19 cellular contexts compared by ENCODE assay signal in the genomic region with DNA sequence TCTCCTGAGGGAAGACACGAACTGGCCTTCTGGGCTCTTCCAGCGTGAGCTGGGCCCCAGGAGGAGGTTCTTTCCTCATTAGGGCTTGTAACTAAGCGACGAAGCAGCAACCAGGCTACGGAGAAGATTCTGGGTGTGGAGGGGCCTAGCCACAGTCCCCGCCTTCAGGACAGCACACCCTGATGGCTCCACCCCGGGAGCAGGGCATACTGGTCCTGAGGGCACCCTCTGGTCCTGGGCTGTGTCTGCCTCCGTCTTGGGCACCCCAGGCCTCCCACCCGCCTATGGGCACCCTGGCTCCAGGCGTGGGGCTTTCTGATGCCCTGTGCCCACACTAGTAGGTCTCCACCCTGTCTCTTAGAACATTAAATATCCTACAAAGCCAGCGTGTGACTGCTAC.
DNase-seq lines count a peak whose midpoint lies in the region; ATAC-seq, FAIRE-seq and TF ChIP-seq lines count a peak whose summit lies in the region.
"Had no signal": no experiment of that assay in that cellular context is flagged by ENCODE, and none has a peak within 500 bp of the region (broad histone marks: within the 10 kb centered on the region; RNA-seq: fewer than 3 reads in every experiment).

No MANE protein-coding gene starts in this region.

- TF ChIP-seq RAD21 in A549 (conservative IDR thresholded peaks at IDR 0.05 in 1 of 2, IDR thresholded peaks at IDR 0.05 in 1 of 2): no peak

- ATAC-seq in A549: peak; percentile 26 to 37; a peak in 2 of 6 replicates
- peak; percentile 3; the same call in 1 of the 3 replicates for ATAC-seq in GM23338
- peak; percentile 22 for ATAC-seq in mucosa of descending colon
- ATAC-seq in HG03460 (IDR thresholded peaks at IDR 0.05; ENCODE audit: unreplicated experiment): no peak
- ATAC-seq: PC-3 had no signal

- POLR2A ChIA-PET in A549 (lab: Yijun Ruan, JAX): no interaction called here

- H3K79me2 ChIP-seq in GM23338 (replicated peaks; ENCODE audit: insufficient read depth): no peaks in the 10 kb centered on the region

- no peak overlapping the region for H3K4me3 ChIP-seq in A549
- no peak overlapping the region for H3K4me3 ChIP-seq in GM23338
- H3K4me3 ChIP-seq in mucosa of descending colon: no peak overlapping the region

- H3K36me3 Mint-ChIP-seq in GM23338 (ENCODE audit: low read depth) (no peaks in the 10 kb centered on the region), brain (no peaks in the 10 kb centered on the region)
- H3K36me3 Mint-ChIP-seq: CD8-positive, alpha-beta memory T cell had no signal

- H3K27ac Mint-ChIP-seq in GM23338 (no peak overlapping the region), brain (peak overlapping the region in 3 of 5 experiments; percentile 95 to 98 (median 96))
- H3K27ac Mint-ChIP-seq: B cell; CD8-positive, alpha-beta memory T cell had no signal

- H3K9me3 ChIP-seq in A549 (no peaks in the 10 kb centered on the region; the same call in 2 of the 3 replicates), mucosa of descending colon (no peaks in the 10 kb centered on the region)
- H3K9me3 ChIP-seq: SK-N-SH had no signal

- H3K4me3 Mint-ChIP-seq in GM23338 (no peak overlapping the region), brain (peak overlapping the region in 1 of 5 experiments; percentile 27)
- H3K4me3 Mint-ChIP-seq: B cell; CD8-positive, alpha-beta memory T cell had no signal

- H3K4me1 Mint-ChIP-seq in GM23338 (peaks cover 32% of the 10 kb centered on the region), brain (peaks cover 14% of the 10 kb centered on the region)
- H3K4me1 Mint-ChIP-seq: B cell; CD8-positive, alpha-beta memory T cell had no signal

- H3K27me3 ChIP-seq in GM23338 (ENCODE audit: insufficient read depth): no peaks in the 10 kb centered on the region

- H3K9me2 ChIP-seq in GM23338 (ENCODE audit: insufficient read depth): no peaks in the 10 kb centered on the region
- H3K9me2 ChIP-seq: SK-N-SH had no signal

- H2AFZ ChIP-seq in GM23338: no peak overlapping the region

- H4K20me1 ChIP-seq in GM23338 (replicated peaks; ENCODE audit: insufficient read depth): no peaks in the 10 kb centered on the region

- H3K27me3 Mint-ChIP-seq in GM23338 (ENCODE audit: insufficient read depth, low read depth, poor library complexity) (peaks cover 6% of the 10 kb centered on the region), brain (no peaks in the 10 kb centered on the region)
- H3K27me3 Mint-ChIP-seq: B cell had no signal

- H3K36me3 ChIP-seq in GM23338 (ENCODE audit: insufficient read depth) (no peaks in the 10 kb centered on the region), mucosa of descending colon (ENCODE audit: low read depth) (no peaks in the 10 kb centered on the region)

- FAIRE-seq in A549 (lab: Jason Lieb, UNC): no peak

- no peak overlapping the region for H3K4me2 ChIP-seq in A549
- H3K4me2 ChIP-seq in GM23338: no peak overlapping the region
- H3K4me2 ChIP-seq: SK-N-SH had no signal

- CTCF ChIA-PET in A549 (lab: Yijun Ruan, JAX): interaction anchor here (0.8 to 1.0 kb wide), 2 partner anchors 189 to 944 kb away, joined by 3 read pairs; no protein-coding TSS in a partner anchor

- intact Hi-C loops in mucosa of descending colon (cut with DNase I, micrococcal nuclease): no loop called here

- peaks cover 9% of the 10 kb centered on the region for H3F3A ChIP-seq in GM23338 (replicated peaks; ENCODE audit: low read depth)

- H3K9me3 Mint-ChIP-seq in GM23338 (no peaks in the 10 kb centered on the region; the same call in 2 of the 3 replicates), brain (no peaks in the 10 kb centered on the region)
- H3K9me3 Mint-ChIP-seq: CD8-positive, alpha-beta memory T cell had no signal

- no peak for TF ChIP-seq EP300 in A549 (IDR thresholded peaks at IDR 0.05)

- DNase-seq in A549 (ENCODE audit: low read depth in 1 of 2, low spot score in 1 of 2) (no peak), GM23338 (ENCODE audit: low spot score) (no peak), mucosa of descending colon (no peak), NCI-H2196 (lab: John Stamatoyannopoulos, UW; ENCODE audit: unreplicated experiment) (no peak), retina (no peak)
- no peak for DNase-seq in activated CD8-positive, alpha-beta memory T cell treated with anti-CD3 and anti-CD28 coated beads for 24 hours
- DNase-seq: ACHN; CD8-positive, alpha-beta memory T cell; DND-41; GDM1; H7; NCI-H146; NCI-H2107; NCI-H526 treated with DMSO at 0.1 percent for 48 hours; PC-3; SK-N-SH had no signal

- H3K4me1 ChIP-seq in A549 (no peaks in the 10 kb centered on the region), GM23338 (ENCODE audit: insufficient read depth) (no peaks in the 10 kb centered on the region; the same call in 1 of the 2 replicates), mucosa of descending colon (ENCODE audit: low read depth) (no peaks in the 10 kb centered on the region)

- WGBS in A549 (ENCODE audit: missing lambda C conversion rate): 80% methylated on average over 1 of the region's 11 CpGs

- TF ChIP-seq CTCF in A549 (IDR thresholded peaks at IDR 0.05) (no peak), GM23338 (conservative IDR thresholded peaks at IDR 0.05; ENCODE audit: low read depth in 2 of 2) (no peak), brain (conservative IDR thresholded peaks at IDR 0.05) (no peak), mucosa of descending colon (IDR thresholded peaks at IDR 0.05) (no peak)

- TF ChIP-seq POLR2A in A549 (IDR thresholded peaks at IDR 0.05; ENCODE audit: low read length): no peak

- no peak overlapping the region for H3K27ac ChIP-seq in A549
- H3K27ac ChIP-seq in GM23338 (ENCODE audit: low read depth): no peak overlapping the region

TF ChIP-seq in A549, 52 proteins besides CTCF, POLR2A, EP300 and RAD21 (continues in another document):
- TF ChIP-seq SREBF2 (IDR thresholded peaks at IDR 0.05) (no peak), MYC (IDR thresholded peaks at IDR 0.05; ENCODE audit: borderline replicate concordance, low read length) (no peak), JUN (IDR thresholded peaks at IDR 0.05) (no peak), RARB (CRISPR knock-in tag; IDR thresholded peaks at IDR 0.05) (no peak), FOSL2 (IDR thresholded peaks at IDR 0.05) (no peak), FOSL2 (CRISPR knock-in tag; IDR thresholded peaks at IDR 0.05) (no peak), BHLHE40 (IDR thresholded peaks at IDR 0.05; ENCODE audit: low read depth, low read length) (no peak), CEBPB (IDR thresholded peaks at IDR 0.05) (no peak), KDM5A (IDR thresholded peaks at IDR 0.05) (no peak), RCOR1 (IDR thresholded peaks at IDR 0.05; ENCODE audit: low read depth, low read length) (no peak), CHD2 (IDR thresholded peaks at IDR 0.05; ENCODE audit: low read length, partially characterized antibody) (no peak), KDM1A (IDR thresholded peaks at IDR 0.05; ENCODE audit: low read depth) (no peak), ZNF302 (CRISPR knock-in tag; IDR thresholded peaks at IDR 0.05) (no peak), ZSCAN20 (CRISPR knock-in tag; IDR thresholded peaks at IDR 0.05) (no peak)
- TF ChIP-seq, protein P1, sequence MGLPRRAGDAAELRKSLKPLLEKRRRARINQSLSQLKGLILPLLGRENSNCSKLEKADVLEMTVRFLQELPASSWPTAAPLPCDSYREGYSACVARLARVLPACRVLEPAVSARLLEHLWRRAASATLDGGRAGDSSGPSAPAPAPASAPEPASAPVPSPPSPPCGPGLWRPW (IDR thresholded peaks at IDR 0.05): no peak
- TF ChIP-seq, protein P2, sequence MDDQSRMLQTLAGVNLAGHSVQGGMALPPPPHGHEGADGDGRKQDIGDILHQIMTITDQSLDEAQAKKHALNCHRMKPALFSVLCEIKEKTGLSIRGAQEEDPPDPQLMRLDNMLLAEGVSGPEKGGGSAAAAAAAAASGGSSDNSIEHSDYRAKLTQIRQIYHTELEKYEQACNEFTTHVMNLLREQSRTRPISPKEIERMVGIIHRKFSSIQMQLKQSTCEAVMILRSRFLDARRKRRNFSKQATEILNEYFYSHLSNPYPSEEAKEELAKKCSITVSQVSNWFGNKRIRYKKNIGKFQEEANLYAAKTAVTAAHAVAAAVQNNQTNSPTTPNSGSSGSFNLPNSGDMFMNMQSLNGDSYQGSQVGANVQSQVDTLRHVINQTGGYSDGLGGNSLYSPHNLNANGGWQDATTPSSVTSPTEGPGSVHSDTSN (IDR thresholded peaks at IDR 0.05): no peak

TF ChIP-seq in GM23338, 12 proteins besides CTCF, POLR2A, EP300 and RAD21 (continues in another document):
- TF ChIP-seq JUNB (IDR thresholded peaks at IDR 0.05; ENCODE audit: unreplicated experiment): no peak
- TF ChIP-seq NANOG (IDR thresholded peaks at IDR 0.05; ENCODE audit: borderline replicate concordance): no peak
- TF ChIP-seq POLR2AphosphoS5 (IDR thresholded peaks at IDR 0.05; ENCODE audit: low read depth): no peak
- TF ChIP-seq EZH2phosphoT487 (IDR thresholded peaks at IDR 0.05; ENCODE audit: unreplicated experiment): no peak
- TF ChIP-seq, protein P3, sequence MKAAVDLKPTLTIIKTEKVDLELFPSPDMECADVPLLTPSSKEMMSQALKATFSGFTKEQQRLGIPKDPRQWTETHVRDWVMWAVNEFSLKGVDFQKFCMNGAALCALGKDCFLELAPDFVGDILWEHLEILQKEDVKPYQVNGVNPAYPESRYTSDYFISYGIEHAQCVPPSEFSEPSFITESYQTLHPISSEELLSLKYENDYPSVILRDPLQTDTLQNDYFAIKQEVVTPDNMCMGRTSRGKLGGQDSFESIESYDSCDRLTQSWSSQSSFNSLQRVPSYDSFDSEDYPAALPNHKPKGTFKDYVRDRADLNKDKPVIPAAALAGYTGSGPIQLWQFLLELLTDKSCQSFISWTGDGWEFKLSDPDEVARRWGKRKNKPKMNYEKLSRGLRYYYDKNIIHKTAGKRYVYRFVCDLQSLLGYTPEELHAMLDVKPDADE (IDR thresholded peaks at IDR 0.05): no peak
- no peak for TF ChIP-seq STAT1 (IDR thresholded peaks at IDR 0.05; ENCODE audit: unreplicated experiment)
- TF ChIP-seq ZNF331 (CRISPR knock-in tag; IDR thresholded peaks at IDR 0.05; ENCODE audit: low read depth): no peak
- TF ChIP-seq EZH2 (IDR thresholded peaks at IDR 0.05; ENCODE audit: low read depth, unreplicated experiment): no peak
- no peak for TF ChIP-seq ZNF114 (CRISPR knock-in tag; IDR thresholded peaks at IDR 0.05)
